Comparison of ENCODE assay signal across 9 cellular contexts in genomic region chr6:160943997-160944396, GRCh38.
"Had no signal": no experiment of that assay in that cellular context is flagged by ENCODE, and none has a peak within 500 bp of the region (broad histone marks: within the 10 kb centered on the region; RNA-seq: fewer than 3 reads in every experiment).

No MANE protein-coding gene starts in this region.

- H3K27ac ChIP-seq: GM23248 had no signal

- DNase-seq: GM23248, GOT3, H7, H9, HCEC 1CT, HFFc6 had no signal

- H3K4me2 ChIP-seq: GM23338 had no signal

- H3K4me3 Mint-ChIP-seq: GM23338, H9, HFFc6 had no signal

- H3K9ac ChIP-seq: GM23248 had no signal

- H3K36me3 ChIP-seq: HAP-1 had no signal

- H3K27ac Mint-ChIP-seq: GM23338, HFFc6 had no signal

- H3K9me3 ChIP-seq: HAP-1 had no signal

- H3K9me3 Mint-ChIP-seq: GM23338, H9, HFFc6 had no signal

- H3K4me3 ChIP-seq: GM23248, GM23338, HAP-1 had no signal

- H3K4me1 ChIP-seq: HAP-1 had no signal

- H3K4me1 Mint-ChIP-seq: GM23338, H9 had no signal

- FAIRE-seq: H54 had no signal

- H2AFZ ChIP-seq: GM23248, GM23338 had no signal
